In genomic region chr18:24704921-24705620, GRCh38 we compare ENCODE assay signal across 1 cellular context.
TF ChIP-seq lines count a peak whose summit lies in the region.

No MANE protein-coding gene starts in this region.

TF ChIP-seq in IMR-90, 13 proteins besides CTCF, POLR2A, EP300 and RAD21 (continued from another document):
- TF ChIP-seq CEBPB (IDR thresholded peaks at IDR 0.05; ENCODE audit: low read depth, low read length) (no peak), MAZ (IDR thresholded peaks at IDR 0.05; ENCODE audit: borderline replicate concordance, low read depth, low read length) (peak; percentile 25; the same call in 1 of the 2 replicates), FOS (IDR thresholded peaks at IDR 0.05; ENCODE audit: low read depth, low read length) (no peak), MXI1 (IDR thresholded peaks at IDR 0.05; ENCODE audit: borderline replicate concordance, low read depth, low read length) (no peak), RFX5 (IDR thresholded peaks at IDR 0.05; ENCODE audit: low read depth, low read length) (no peak), SMC3 (IDR thresholded peaks at IDR 0.05; ENCODE audit: low read depth, low read length) (no peak), NFE2L2 (IDR thresholded peaks at IDR 0.05; ENCODE audit: low read depth, low read length) (no peak), BHLHE40 (IDR thresholded peaks at IDR 0.05; ENCODE audit: low read depth, low read length) (peak; percentile 76; the same call in 1 of the 2 replicates)
TF ChIP-seq in IMR-90: peak in this region for 3.
